Comparison of ENCODE assay signal across 27 cellular contexts in genomic region chr4:77084019-77084604, GRCh38.
"Had no signal": no experiment of that assay in that cellular context is flagged by ENCODE, and none has a peak within 500 bp of the region (broad histone marks: within the 10 kb centered on the region; RNA-seq: fewer than 3 reads in every experiment).

No MANE protein-coding gene starts in this region.

- H3K4me1 ChIP-seq: sigmoid colon, stomach, upper lobe of right lung had no signal

- DNase-seq: activated B cell treated with CpG ODN at 0.5 μM for 24 hours; activated CD4-positive, alpha-beta T cell treated with anti-CD3 and anti-CD28 coated beads, Interleukin-2, amount 50 U/mL, for 1 hour; activated CD8-positive, alpha-beta T cell treated with anti-CD3 and anti-CD28 coated beads for 36 hours; activated gamma-delta T cell treated with Interleukin-2 at 50 U/mL for 16 hours; activated naive CD4-positive, alpha-beta T cell treated with anti-CD3 and anti-CD28 coated beads, Interleukin-2, amount 50 U/mL, for 16 hours; activated T-cell treated with anti-CD3 and anti-CD28 coated beads, Interleukin-2, amount 50 U/mL, for 4 hours; amygdala; caudate nucleus; cortex of kidney; effector memory CD8-positive, alpha-beta T cell; foreskin keratinocyte; heart left ventricle; hypothalamus; immature natural killer cell; natural killer cell; sigmoid colon; small intestine; stimulated activated CD4-positive, alpha-beta T cell treated with anti-CD3 and anti-CD28 coated beads, Interleukin-1b, Interleukin-23, amount 100 ng/mL, for 48 hours; stimulated activated CD4-positive, alpha-beta T cell treated with anti-CD3 and anti-CD28 coated beads, Interleukin-4, amount 100 ng/mL, for 4 hours; stimulated activated CD8-positive, alpha-beta memory T cell treated with anti-CD3 and anti-CD28 coated beads, Interleukin-4, amount 100 ng/mL, for 48 hours; stimulated activated naive B cell treated with anti-CD40 and anti-IgM and Interleukin-4, amounts not matched to agents 10 μg/mL and 1 μg/mL and 100 μg/mL, for 72 hours; stomach; T-helper 1 cell; thyroid gland; upper lobe of right lung had no signal

- H3K27me3 ChIP-seq: foreskin keratinocyte, heart left ventricle, neutrophil, sigmoid colon, stomach, thyroid gland, upper lobe of right lung had no signal

- H3K4me3 ChIP-seq: heart left ventricle, sigmoid colon, stomach, thyroid gland, upper lobe of right lung had no signal

- H3K36me3 Mint-ChIP-seq: immature natural killer cell, natural killer cell had no signal

- H3K9me3 Mint-ChIP-seq: activated B cell treated with CpG ODN at 0.5 μM for 24 hours; activated CD8-positive, alpha-beta T cell treated with anti-CD3 and anti-CD28 coated beads for 36 hours; activated T-cell treated with anti-CD3 and anti-CD28 coated beads, Interleukin-2, amount 50 U/mL, for 4 hours; activated T-helper 17 cell treated with anti-CD3 and anti-CD28 coated beads, Interleukin-2, amount 50 U/mL, for 72 hours; effector memory CD8-positive, alpha-beta T cell; immature natural killer cell; natural killer cell; stimulated activated naive B cell treated with anti-CD40 and anti-IgM and Interleukin-4, amounts not matched to agents 10 μg/mL and 1 μg/mL and 100 μg/mL, for 72 hours had no signal

- H3K36me3 ChIP-seq: heart left ventricle, neutrophil, sigmoid colon, stomach, thyroid gland, upper lobe of right lung had no signal

- H3K27ac ChIP-seq: foreskin keratinocyte, heart left ventricle, sigmoid colon, stomach, upper lobe of right lung had no signal

- H3K4me3 Mint-ChIP-seq: activated B cell treated with CpG ODN at 0.5 μM for 24 hours; activated CD8-positive, alpha-beta T cell treated with anti-CD3 and anti-CD28 coated beads for 36 hours; activated T-cell treated with anti-CD3 and anti-CD28 coated beads, Interleukin-2, amount 50 U/mL, for 4 hours; activated T-helper 17 cell treated with anti-CD3 and anti-CD28 coated beads, Interleukin-2, amount 50 U/mL, for 72 hours; effector memory CD8-positive, alpha-beta T cell; immature natural killer cell; natural killer cell; stimulated activated naive B cell treated with anti-CD40 and anti-IgM and Interleukin-4, amounts not matched to agents 10 μg/mL and 1 μg/mL and 100 μg/mL, for 72 hours had no signal

- H3K27me3 Mint-ChIP-seq: activated B cell treated with CpG ODN at 0.5 μM for 24 hours; activated CD8-positive, alpha-beta T cell treated with anti-CD3 and anti-CD28 coated beads for 36 hours; activated T-helper 17 cell treated with anti-CD3 and anti-CD28 coated beads, Interleukin-2, amount 50 U/mL, for 72 hours; effector memory CD8-positive, alpha-beta T cell; stimulated activated naive B cell treated with anti-CD40 and anti-IgM and Interleukin-4, amounts not matched to agents 10 μg/mL and 1 μg/mL and 100 μg/mL, for 72 hours had no signal

- H3K9me3 ChIP-seq: heart left ventricle, neutrophil, sigmoid colon, stomach, thyroid gland, upper lobe of right lung had no signal

- ATAC-seq: activated CD8-positive, alpha-beta T cell treated with anti-CD3 and anti-CD28 coated beads for 36 hours; activated T-cell treated with anti-CD3 and anti-CD28 coated beads, Interleukin-2, amount 50 U/mL, for 4 hours; activated T-helper 17 cell treated with anti-CD3 and anti-CD28 coated beads, Interleukin-2, amount 50 U/mL, for 72 hours; effector memory CD8-positive, alpha-beta T cell; foreskin keratinocyte; heart left ventricle; natural killer cell; stimulated activated naive B cell treated with anti-CD40 and anti-IgM and Interleukin-4, amounts not matched to agents 10 μg/mL and 1 μg/mL and 100 μg/mL, for 72 hours; upper lobe of right lung had no signal

- H3K27ac Mint-ChIP-seq: activated B cell treated with CpG ODN at 0.5 μM for 24 hours; activated CD8-positive, alpha-beta T cell treated with anti-CD3 and anti-CD28 coated beads for 36 hours; activated T-helper 17 cell treated with anti-CD3 and anti-CD28 coated beads, Interleukin-2, amount 50 U/mL, for 72 hours; effector memory CD8-positive, alpha-beta T cell; immature natural killer cell; natural killer cell had no signal
